In genomic region chr9:2613730-2614271, GRCh38 we compare ENCODE assay signal across 19 cellular contexts. TPM values are rescaled to one million over a fixed set of nuclear protein-coding genes. Genes with fewer than 3 reads are reported as not detected.
DNase-seq lines count a peak whose midpoint lies in the region; ATAC-seq, FAIRE-seq and TF ChIP-seq lines count a peak whose summit lies in the region.
"Had no signal": no experiment of that assay in that cellular context is flagged by ENCODE, and none has a peak within 500 bp of the region (broad histone marks: within the 10 kb centered on the region; RNA-seq: fewer than 3 reads in every experiment).

No MANE protein-coding gene starts in this region.

- TF ChIP-seq CTCF in D721Med (IDR thresholded peaks at IDR 0.05; ENCODE audit: insufficient read depth, missing control alignments) = no peak

- no peak overlapping the region for H2AFZ ChIP-seq in trophoblast cell (ENCODE audit: insufficient read depth, low read length, poor library complexity)

- no peak overlapping the region for H3K23ac ChIP-seq in trophoblast cell (ENCODE audit: low read length)

- no peak overlapping the region for H3K4me2 ChIP-seq in trophoblast cell (ENCODE audit: low read length)

- no peak for FAIRE-seq in D721Med (lab: Jason Lieb, UNC)
- FAIRE-seq: islet of Langerhans had no signal

- no peak overlapping the region for H2AK5ac ChIP-seq in trophoblast cell (ENCODE audit: low read length)

- no peak overlapping the region for H3K9ac ChIP-seq in trophoblast cell (ENCODE audit: low read length)

- WGBS in trophoblast cell (ENCODE audit: extremely low coverage, insufficient coverage, insufficient read length) = no CpG with 5 or more reads among the region's 3 CpGs

- no peaks in the 10 kb centered on the region for H3K79me2 ChIP-seq in trophoblast cell (ENCODE audit: control insufficient read depth, insufficient read depth, low read length, poor library complexity)

- no peaks in the 10 kb centered on the region for H3K27me3 ChIP-seq in trophoblast cell (ENCODE audit: insufficient read depth, low read length)
- H3K27me3 ChIP-seq: BE2C, breast epithelium, ovary had no signal

- no peak overlapping the region for H3K27ac ChIP-seq in trophoblast cell (ENCODE audit: low read depth, low read length)
- H3K27ac ChIP-seq: breast epithelium, HL-60, ovary had no signal

- H2BK12ac ChIP-seq in trophoblast cell (ENCODE audit: low read length) = peak overlapping the region; percentile 6

- H4K12ac ChIP-seq in trophoblast cell (ENCODE audit: low read depth, low read length) = no peak overlapping the region

- no peaks in the 10 kb centered on the region for H3K36me3 ChIP-seq in trophoblast cell (ENCODE audit: control insufficient read depth in 1 of 2, insufficient read depth in 2 of 2, low read length in 2 of 2)
- H3K36me3 ChIP-seq: BE2C, breast epithelium, ovary had no signal

- H3K14ac ChIP-seq in trophoblast cell (ENCODE audit: low read length) = no peak overlapping the region

- peaks cover 3% of the 10 kb centered on the region for H3K79me1 ChIP-seq in trophoblast cell (ENCODE audit: low read length)

- no peak overlapping the region for H2BK5ac ChIP-seq in trophoblast cell (ENCODE audit: low read depth, low read length, poor library complexity)

- H4K8ac ChIP-seq in trophoblast cell (ENCODE audit: low read depth, low read length) = no peak overlapping the region

- H3K4me1 ChIP-seq in trophoblast cell (ENCODE audit: control insufficient read depth in 1 of 2, insufficient read depth in 2 of 2, low read length in 2 of 2) = peaks cover 0 to 5% of the 10 kb centered on the region in 2 experiments
- H3K4me1 ChIP-seq: BE2C, breast epithelium had no signal

- H3K4ac ChIP-seq in trophoblast cell (ENCODE audit: low read depth, low read length) = no peak overlapping the region

- ATAC-seq in HG03432 (IDR thresholded peaks at IDR 0.05; ENCODE audit: unreplicated experiment) = peak; percentile 53
- ATAC-seq: Panc1 had no signal

- H4K91ac ChIP-seq in trophoblast cell (ENCODE audit: low read depth, low read length) = no peak overlapping the region

- no peak overlapping the region for H3K18ac ChIP-seq in trophoblast cell (ENCODE audit: low read length)

- H3K4me3 ChIP-seq in trophoblast cell (ENCODE audit: low read depth, low read length) = no peak overlapping the region
- H3K4me3 ChIP-seq: breast epithelium, ovary had no signal

- DNase-seq in NCI-H2196 treated with DMSO at 0.1 percent for 48 hours (lab: John Stamatoyannopoulos, UW; ENCODE audit: unreplicated experiment) (peak; percentile 97), glomerular visceral epithelial cell (ENCODE audit: extremely low spot score) (peak; percentile 3), trophoblast cell (no peak), NCI-H526 treated with DMSO at 0.1 percent for 48 hours (lab: John Stamatoyannopoulos, UW) (no peak), D721Med (ENCODE audit: insufficient read length, low spot score) (no peak)
- no peak for DNase-seq in activated CD4-positive, alpha-beta T cell treated with anti-CD3 and anti-CD28 coated beads, Interleukin-2, amount 50 U/mL, for 48 hours
- DNase-seq: activated B cell treated with CpG ODN at 0.5 μM for 24 hours; activated naive CD4-positive, alpha-beta T cell treated with anti-CD3 and anti-CD28 coated beads for 36 hours; BE2C; effector memory CD4-positive, alpha-beta T cell; foreskin fibroblast; Kasumi-1; ovary; SW 1271 had no signal

- H3K9me3 ChIP-seq in trophoblast cell (ENCODE audit: insufficient read depth, low read depth, low read length) = no peaks in the 10 kb centered on the region
- H3K9me3 ChIP-seq: BE2C, breast epithelium, ovary had no signal

- H2BK120ac ChIP-seq in trophoblast cell (ENCODE audit: insufficient read depth, low read length, poor library complexity) = peak overlapping the region; percentile 14

RNA-seq across cellular contexts. Expression of gene VLDLR, which starts 7.8 kb away (rescaled TPM):
- 28.9 and 29.4 TPM in 2 replicates for polyA plus RNA-seq in trophoblast cell (2013)

Comparison
In these comparisons a context has a peak if more than half of its experiments do, and no peak if none do; other contexts are left out.
1. DNase-seq: peak in NCI-H2196 treated with DMSO at 0.1 percent for 48 hours (single experiment) and glomerular visceral epithelial cell (single experiment); none in trophoblast cell (0 of 2), activated CD4-positive, alpha-beta T cell treated with anti-CD3 and anti-CD28 coated beads, Interleukin-2, amount 50 U/mL, for 48 hours (0 of 2), NCI-H526 treated with DMSO at 0.1 percent for 48 hours (single experiment) and D721Med (single experiment).